Comparison of ENCODE assay signal across 9 cellular contexts in the genomic region with DNA sequence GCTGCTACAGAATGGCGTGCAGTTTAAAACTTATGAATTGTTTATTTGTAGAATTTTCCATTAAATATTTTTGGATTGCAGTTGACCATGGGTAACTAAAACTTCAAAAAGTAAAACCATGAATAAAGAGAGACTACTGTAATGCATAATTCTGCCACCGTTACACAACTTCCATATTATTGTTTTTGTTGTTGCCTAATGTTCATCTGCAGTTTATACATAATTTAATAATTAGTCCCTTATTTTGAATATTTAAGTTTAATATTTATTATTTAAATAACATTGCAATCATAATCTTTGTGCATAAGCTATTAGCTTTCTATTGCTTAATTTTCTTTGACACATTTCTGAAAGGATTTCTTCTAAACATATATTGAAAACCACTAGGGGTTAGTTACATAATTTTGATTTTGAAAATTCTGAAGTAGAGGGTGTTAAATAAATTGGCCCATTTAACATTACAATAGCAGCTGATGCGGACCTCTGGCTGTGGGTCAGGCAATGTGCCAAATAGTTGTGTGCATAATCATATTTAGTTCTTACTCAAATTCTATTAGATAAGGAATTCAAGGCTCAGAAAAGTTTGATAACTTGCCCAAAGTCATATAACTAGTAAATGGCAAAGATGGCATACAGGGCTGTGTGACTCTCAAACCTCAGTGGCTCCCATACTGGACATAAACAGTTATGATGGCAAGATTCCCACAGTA. TPM values are rescaled to one million over a fixed set of nuclear protein-coding genes. Genes with fewer than 3 reads are reported as not detected.
A peak's percentile ranks its signal among the peaks of the same experiment; 100 is the strongest.
DNase-seq lines count a peak whose midpoint lies in the region; ATAC-seq, FAIRE-seq and TF ChIP-seq lines count a peak whose summit lies in the region.
"Had no signal": no experiment of that assay in that cellular context is flagged by ENCODE, and none has a peak within 500 bp of the region (broad histone marks: within the 10 kb centered on the region; RNA-seq: fewer than 3 reads in every experiment).

No MANE protein-coding gene starts in this region.

- H3K9me3 ChIP-seq in A549 (no peaks in the 10 kb centered on the region), HEK293 (ENCODE audit: control insufficient read depth, insufficient read depth, low read depth, low read length) (no peaks in the 10 kb centered on the region)

- TF ChIP-seq POLR2A in A549 (IDR thresholded peaks at IDR 0.05; ENCODE audit: low read length) = no peak

- H3K4me1 Mint-ChIP-seq in activated CD4-positive, alpha-beta memory T cell treated with anti-CD3 and anti-CD28 coated beads for 36 hours (ENCODE audit: low read depth) = peaks cover 6% of the 10 kb centered on the region

- H3K4me2 ChIP-seq in A549 = peak overlapping the region; percentile 81

- peaks cover 8% of the 10 kb centered on the region for H3K27me3 Mint-ChIP-seq in activated CD4-positive, alpha-beta memory T cell treated with anti-CD3 and anti-CD28 coated beads for 36 hours

- FAIRE-seq in A549 (lab: Jason Lieb, UNC) (no peak), frontal cortex (lab: Jason Lieb, UNC) (peak; percentile 66)

- peak overlapping the region; percentile 25; the same call in 1 of the 3 replicates for H3K4me3 ChIP-seq in A549
- no peak overlapping the region for H3K4me3 ChIP-seq in HEK293 (ENCODE audit: low read depth, low read length)

- DNase-seq in A549 (ENCODE audit: low read depth in 1 of 2, low spot score in 1 of 2) (peak; percentile 8 to 26), SW480 (ENCODE audit: low spot score) (peak; percentile 35), frontal cortex (ENCODE audit: low spot score in 2 of 2) (no peak), D341Med (ENCODE audit: low spot score) (no peak)
- no peak for DNase-seq in activated CD4-positive, alpha-beta memory T cell treated with anti-CD3 and anti-CD28 coated beads for 36 hours
- DNase-seq: cortex of kidney had no signal

- intact Hi-C loops in activated CD4-positive, alpha-beta memory T cell treated with anti-CD3 and anti-CD28 coated beads for 36 hours (cut with micrococcal nuclease) = no loop called here

- TF ChIP-seq EP300 in A549 (IDR thresholded peaks at IDR 0.05) = no peak

- ATAC-seq in A549 (no peak), GM18867 (IDR thresholded peaks at IDR 0.05; ENCODE audit: unreplicated experiment) (no peak), GM21447 (IDR thresholded peaks at IDR 0.05; ENCODE audit: unreplicated experiment) (no peak)

- H3K27ac ChIP-seq in A549 (peak overlapping the region; percentile 78 to 79), HEK293 (ENCODE audit: extremely low read depth, low read depth, low read length) (no peak overlapping the region)

- H3K4me1 ChIP-seq in A549 (peaks cover 18% of the 10 kb centered on the region), HEK293 (ENCODE audit: control insufficient read depth, insufficient read depth, low read length) (no peaks in the 10 kb centered on the region)

- no peak for TF ChIP-seq RAD21 in A549 (conservative IDR thresholded peaks at IDR 0.05 in 1 of 2, IDR thresholded peaks at IDR 0.05 in 1 of 2)

- POLR2A ChIA-PET in A549 (lab: Yijun Ruan, JAX) (interaction anchor here (1.1 kb wide), 1 partner anchor 127 kb away, joined by 3 read pairs; no protein-coding TSS in a partner anchor), HEK293 (lab: Yijun Ruan, JAX) (interaction anchor here (1.6 kb wide), 1 partner anchor 155 kb away, joined by 4 read pairs; no protein-coding TSS in a partner anchor)
- POLR2A ChIA-PET in activated CD4-positive, alpha-beta memory T cell treated with anti-CD3 and anti-CD28 coated beads for 36 hours (lab: Charles Lee) = no interaction called here

- 32% methylated on average over 3 of the region's 3 CpGs for WGBS in A549 (ENCODE audit: missing lambda C conversion rate)

- CTCF ChIA-PET in A549 (lab: Yijun Ruan, JAX) = interaction anchor here (0.6 to 1.8 kb wide), 2 partner anchors 75 to 337 kb away, joined by 3 to 7 read pairs; no protein-coding TSS in a partner anchor
- CTCF ChIA-PET in HEK293 (lab: Yijun Ruan, JAX) = no interaction called here
- CTCF ChIA-PET in activated CD4-positive, alpha-beta memory T cell treated with anti-CD3 and anti-CD28 coated beads for 36 hours (lab: Charles Lee) = no interaction called here

- H3K27ac Mint-ChIP-seq in activated CD4-positive, alpha-beta memory T cell treated with anti-CD3 and anti-CD28 coated beads for 36 hours = no peak overlapping the region

- H3K9me3 Mint-ChIP-seq in activated CD4-positive, alpha-beta memory T cell treated with anti-CD3 and anti-CD28 coated beads for 36 hours = no peaks in the 10 kb centered on the region

- H3K36me3 ChIP-seq in HEK293 (ENCODE audit: control insufficient read depth in 2 of 2, insufficient read depth in 1 of 2, low read length in 2 of 2) = no peaks in the 10 kb centered on the region

- no peak overlapping the region for H3K4me3 Mint-ChIP-seq in activated CD4-positive, alpha-beta memory T cell treated with anti-CD3 and anti-CD28 coated beads for 36 hours

- H3K36me3 Mint-ChIP-seq in activated CD4-positive, alpha-beta memory T cell treated with anti-CD3 and anti-CD28 coated beads for 36 hours = no peaks in the 10 kb centered on the region

- TF ChIP-seq CTCF in A549 (IDR thresholded peaks at IDR 0.05) (no peak), HEK293 (tag by site-specific recombination; IDR thresholded peaks at IDR 0.05) (no peak)

TF ChIP-seq in A549, 52 proteins besides CTCF, POLR2A, EP300 and RAD21:
- TF ChIP-seq, protein P1, sequence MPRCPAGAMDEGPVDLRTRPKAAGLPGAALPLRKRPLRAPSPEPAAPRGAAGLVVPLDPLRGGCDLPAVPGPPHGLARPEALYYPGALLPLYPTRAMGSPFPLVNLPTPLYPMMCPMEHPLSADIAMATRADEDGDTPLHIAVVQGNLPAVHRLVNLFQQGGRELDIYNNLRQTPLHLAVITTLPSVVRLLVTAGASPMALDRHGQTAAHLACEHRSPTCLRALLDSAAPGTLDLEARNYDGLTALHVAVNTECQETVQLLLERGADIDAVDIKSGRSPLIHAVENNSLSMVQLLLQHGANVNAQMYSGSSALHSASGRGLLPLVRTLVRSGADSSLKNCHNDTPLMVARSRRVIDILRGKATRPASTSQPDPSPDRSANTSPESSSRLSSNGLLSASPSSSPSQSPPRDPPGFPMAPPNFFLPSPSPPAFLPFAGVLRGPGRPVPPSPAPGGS (IDR thresholded peaks at IDR 0.05) = no peak
- no peak for TF ChIP-seq HDAC2 (IDR thresholded peaks at IDR 0.05)
- TF ChIP-seq JUN (IDR thresholded peaks at IDR 0.05) = peak in 1 of 2 experiments; percentile 3; a peak in 1 of 5 replicates
TF ChIP-seq in A549: peak in this region for 1.

TF ChIP-seq in HEK293, 187 proteins besides CTCF, POLR2A, EP300 and RAD21:
- TF ChIP-seq ZNF19 (tag by site-specific recombination; IDR thresholded peaks at IDR 0.05; ENCODE audit: low read depth) (no peak), ZEB2 (tag by site-specific recombination; IDR thresholded peaks at IDR 0.05) (peak; percentile 49; the same call in 1 of the 2 replicates), KLF7 (tag by site-specific recombination; IDR thresholded peaks at IDR 0.05; ENCODE audit: borderline replicate concordance) (no peak), ZNF776 (tag by site-specific recombination; IDR thresholded peaks at IDR 0.05; ENCODE audit: borderline replicate concordance) (no peak), ZNF335 (tag by site-specific recombination; conservative IDR thresholded peaks at IDR 0.05) (peak; percentile 37; the same call in 1 of the 2 replicates), ZNF623 (tag by site-specific recombination; IDR thresholded peaks at IDR 0.05) (no peak)
- TF ChIP-seq, protein P2, sequence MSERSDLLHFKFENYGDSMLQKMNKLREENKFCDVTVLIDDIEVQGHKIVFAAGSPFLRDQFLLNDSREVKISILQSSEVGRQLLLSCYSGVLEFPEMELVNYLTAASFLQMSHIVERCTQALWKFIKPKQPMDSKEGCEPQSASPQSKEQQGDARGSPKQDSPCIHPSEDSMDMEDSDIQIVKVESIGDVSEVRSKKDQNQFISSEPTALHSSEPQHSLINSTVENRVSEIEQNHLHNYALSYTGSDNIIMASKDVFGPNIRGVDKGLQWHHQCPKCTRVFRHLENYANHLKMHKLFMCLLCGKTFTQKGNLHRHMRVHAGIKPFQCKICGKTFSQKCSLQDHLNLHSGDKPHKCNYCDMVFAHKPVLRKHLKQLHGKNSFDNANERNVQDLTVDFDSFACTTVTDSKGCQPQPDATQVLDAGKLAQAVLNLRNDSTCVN (tag by site-specific recombination; optimal IDR thresholded peaks at IDR 0.05) = no peak

RNA-seq across cellular contexts. Expression of a gene that starts 31.1 kb away (rescaled TPM):
- polyA plus RNA-seq in A549 (2011; rRNA removed) = 0.25 and 0.26 TPM in 2 replicates
- 0.01 TPM in 2 replicates for polyA plus RNA-seq in A549 (2012; cell fraction: cytosol; rRNA removed)
- polyA plus RNA-seq in A549 (2012; cell fraction: nucleus; rRNA removed) = 0.01 TPM in 2 replicates
- 0.05 to 0.09 TPM (median 0.08 TPM) in 3 replicates for polyA plus RNA-seq in A549 (2017; fragmentation: RNase III; extraction: RNeasy Plus Mini Kit Qiagen cat#74134 plus additional on column Dnase treatment)
- polyA minus RNA-seq in A549 (2011; rRNA and poly(A)+ RNA removed) = 0.12 and 0.19 TPM in 2 replicates
- 51.4 TPM for total RNA-seq in frontal cortex
- total RNA-seq in activated CD4-positive, alpha-beta memory T cell treated with anti-CD3 and anti-CD28 coated beads for 36 hours = under 1 TPM in 1 of 2 experiments, not detected in 1; 0.02 TPM

Comparison
In these comparisons a context has a peak if more than half of its experiments do, and no peak if none do; other contexts are left out.
1. DNase-seq: peak in A549 (2 of 2) and SW480 (single experiment); none in frontal cortex (0 of 2), D341Med (single experiment) and activated CD4-positive, alpha-beta memory T cell treated with anti-CD3 and anti-CD28 coated beads for 36 hours (single experiment).
2. RNA of a gene that starts 31.1 kb away (total RNA-seq): 51.4 TPM in frontal cortex (single experiment); 0.02 TPM in activated CD4-positive, alpha-beta memory T cell treated with anti-CD3 and anti-CD28 coated beads for 36 hours; every median in the first group is over 10 times any median in the second.